ENCODE assay signal across 8 cellular contexts in the genomic region with DNA sequence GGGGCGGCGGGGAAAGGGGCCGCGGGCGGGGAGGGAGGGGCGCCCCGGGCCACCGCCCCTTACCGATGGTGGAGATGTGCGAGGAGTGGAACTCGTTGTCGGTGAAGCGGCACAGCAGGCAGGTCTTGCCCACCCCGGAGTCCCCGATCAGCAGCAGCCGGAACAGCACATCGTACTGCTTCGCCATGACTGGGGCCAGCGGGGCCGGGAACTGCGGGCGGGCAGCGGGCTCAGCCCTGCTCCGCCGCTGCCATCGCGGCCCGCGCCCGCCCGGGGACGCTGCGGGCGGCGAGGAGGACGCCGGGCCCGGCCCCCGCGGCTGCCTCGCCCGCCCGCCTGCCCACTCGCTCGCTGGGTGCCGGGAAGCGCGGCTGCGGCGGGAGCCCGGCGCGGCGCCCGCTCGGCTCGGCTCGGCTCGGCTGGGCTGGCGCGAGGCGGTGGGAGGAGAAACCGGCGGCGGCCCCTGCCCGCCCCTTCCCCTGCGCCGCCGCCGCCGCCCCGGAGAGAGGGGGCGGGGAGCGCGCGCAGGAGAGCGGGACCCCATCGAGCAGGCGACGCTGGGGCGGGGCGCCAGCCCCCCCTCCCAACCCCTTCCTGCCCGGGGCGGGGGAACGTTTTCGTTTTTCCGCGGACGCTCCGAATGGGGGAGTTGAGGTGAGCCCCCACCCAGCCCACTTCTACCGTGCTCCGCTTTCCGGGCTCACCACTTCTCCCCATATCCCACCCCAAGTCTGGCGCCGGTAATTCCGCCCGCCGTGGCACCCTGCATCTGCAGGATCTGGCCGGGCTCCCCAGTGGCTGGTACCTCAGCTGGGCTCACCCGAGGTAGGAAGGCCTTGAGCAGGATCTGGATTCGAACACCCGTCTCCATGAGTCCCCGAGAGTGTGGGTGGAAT. TPM values are rescaled to one million over a fixed set of nuclear protein-coding genes. Genes with fewer than 3 reads are reported as not detected.
A peak's percentile ranks its signal among the peaks of the same experiment; 100 is the strongest.
DNase-seq lines count a peak whose midpoint lies in the region; ATAC-seq and TF ChIP-seq lines count a peak whose summit lies in the region.

A gene (minus strand): TSS at position 447 of the 896 bp plus-strand sequence. CDS start 260 bp downstream, at position 187.

- H3K36me3 ChIP-seq in HUES6 (ENCODE audit: control insufficient read depth, insufficient read depth, low read length): no peaks in the 10 kb centered on the region
- no peaks in the 10 kb centered on the region for H3K36me3 ChIP-seq in right lobe of liver

- peak; percentile 33 for DNase-seq in GM12865 (ENCODE audit: low read depth)
- peak; percentile 72 for DNase-seq in coronary artery (ENCODE audit: low spot score)
- DNase-seq in right lobe of liver: peak in 1 of 3 donors; percentile 44
- DNase-seq in stimulated activated CD8-positive, alpha-beta memory T cell treated with anti-CD3 and anti-CD28 coated beads, Interleukin-12 subunit alpha, Interleukin-12 subunit beta, amount 100 ng/mL, for 4 hours (ENCODE audit: low read depth): peak; percentile 25
- DNase-seq in SHP77 treated with DMSO at 0.1 percent for 48 hours (lab: John Stamatoyannopoulos, UW): no peak

- peak within 1 kb of the TSS; percentile 59 for H3K9ac ChIP-seq in HUES6 (ENCODE audit: low read length)

- H3K27ac ChIP-seq in HUES6 (ENCODE audit: low read depth, low read length) (no peak within 1 kb of the TSS), coronary artery (peak within 1 kb of the TSS; percentile 18 to 50), right lobe of liver (no peak within 1 kb of the TSS)

- ATAC-seq in right lobe of liver (peak; percentile 77 to 84 (median 84)), HG02571 (IDR thresholded peaks at IDR 0.05; ENCODE audit: unreplicated experiment) (no peak)

- H3K4me3 ChIP-seq in GM12865 (ENCODE audit: low read depth, low read length) (peak within 1 kb of the TSS; percentile 63), HUES6 (ENCODE audit: low read depth, low read length) (peak within 1 kb of the TSS; percentile 80), WI38 (ENCODE audit: low read depth, low read length) (peak within 1 kb of the TSS; percentile 64), coronary artery (peak within 1 kb of the TSS; percentile 86), right lobe of liver (peak within 1 kb of the TSS; percentile 66 to 72 (median 68))

- H3K27me3 ChIP-seq in HUES6 (ENCODE audit: control insufficient read depth, insufficient read depth, low read length): peaks cover 20% of the 10 kb centered on the region
- no peaks in the 10 kb centered on the region for H3K27me3 ChIP-seq in right lobe of liver

- TF ChIP-seq CTCF in GM12865 (IDR thresholded peaks at IDR 0.05; ENCODE audit: insufficient read depth, low read depth, low read length, missing control alignments): no peak
- no peak for TF ChIP-seq CTCF in WI38 (IDR thresholded peaks at IDR 0.05; ENCODE audit: low read depth, low read length)
- TF ChIP-seq CTCF in coronary artery (IDR thresholded peaks at IDR 0.05): no peak
- no peak for TF ChIP-seq CTCF in right lobe of liver (IDR thresholded peaks at IDR 0.05)

- intact Hi-C loops in right lobe of liver (cut with DNase I): no loop called here

- no peak for TF ChIP-seq POLR2A in right lobe of liver (IDR thresholded peaks at IDR 0.05)

- H3K9me3 ChIP-seq in HUES6 (ENCODE audit: control insufficient read depth, insufficient read depth, low read depth, low read length) (no peaks in the 10 kb centered on the region), right lobe of liver (no peaks in the 10 kb centered on the region)

- WGBS in right lobe of liver (ENCODE audit: insufficient coverage, low coverage, low lambda C conversion rate, missing lambda C conversion rate): 2% methylated on average over 12 of the region's 103 CpGs

- H3K4me1 ChIP-seq in HUES6 (ENCODE audit: control insufficient read depth, insufficient read depth, low read length): peaks cover 52% of the 10 kb centered on the region
- H3K4me1 ChIP-seq in right lobe of liver: peaks cover 0 to 7% (median 0%) of the 10 kb centered on the region in 4 donors

RNA-seq across cellular contexts. Expression of the gene that starts here (rescaled TPM):
- 10 to 100 TPM in 2 of 6 experiments, 1 to 10 TPM in 4; 6.5 to 13.8 (median 9.0) TPM for total RNA-seq in right lobe of liver

Comparison
In these comparisons a context has a peak if more than half of its experiments do, and no peak if none do; other contexts are left out.
1. H3K27ac ChIP-seq: peak in coronary artery (2 of 2); none in HUES6 (single experiment) and right lobe of liver (0 of 3).
2. Peak in every context shown above with its lines, with median percentiles within 50 percentile points of each other: H3K4me3 ChIP-seq.